In the genomic region with DNA sequence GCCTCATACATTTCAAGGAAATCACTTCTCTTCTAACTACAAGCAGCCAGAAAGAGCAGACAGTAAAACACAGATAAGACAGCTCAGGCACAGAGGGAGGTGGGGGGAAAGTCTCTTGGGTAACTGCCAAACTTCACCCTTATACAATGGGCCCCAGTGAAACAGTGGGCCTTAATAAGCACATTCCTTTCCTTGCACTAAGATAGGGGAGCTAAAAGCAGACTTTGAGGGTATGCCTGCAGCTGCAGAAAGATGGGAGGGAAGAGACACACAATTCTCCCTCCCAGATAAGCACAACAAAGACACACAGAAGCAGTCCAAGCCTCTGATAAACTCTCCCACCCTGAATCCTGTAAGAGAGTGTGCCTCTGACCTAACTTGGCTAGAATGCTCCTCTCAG, we compare ENCODE assay signal across 5 cellular contexts. TPM values are rescaled to one million over a fixed set of nuclear protein-coding genes. Genes with fewer than 3 reads are reported as not detected.
"Had no signal": no experiment of that assay in that cellular context is flagged by ENCODE, and none has a peak within 500 bp of the region (broad histone marks: within the 10 kb centered on the region; RNA-seq: fewer than 3 reads in every experiment).

No MANE protein-coding gene starts in this region.

RNA-seq across cellular contexts. Expression of a gene that starts 18.1 kb away (rescaled TPM):
- total RNA-seq: activated naive CD8-positive, alpha-beta T cell treated with anti-CD3 and anti-CD28 coated beads, Interleukin-2, amount 10 ng/mL, durations not matched to agents 7 days and 5 days; PC-3; SJSA1; T-helper 1 cell treated with Interleukin-12 subunit alpha and Interleukin-12 subunit beta and Interleukin-4 antibody, amounts not matched to agents 30 ng/mL and 1 ng/mL, for 36 hours had no signal
- polyA plus RNA-seq: aorta had no signal
